ENCODE assay signal across 9 cellular contexts in genomic region chr4:114598191-114599121, GRCh38. TPM values are rescaled to one million over a fixed set of nuclear protein-coding genes. Genes with fewer than 3 reads are reported as not detected.
DNase-seq lines count a peak whose midpoint lies in the region; TF ChIP-seq lines count a peak whose summit lies in the region.
"Had no signal": no experiment of that assay in that cellular context is flagged by ENCODE, and none has a peak within 500 bp of the region (broad histone marks: within the 10 kb centered on the region; RNA-seq: fewer than 3 reads in every experiment).

Gene UGT8 (plus strand): TSS chr4:114598807. CDS start chr4:114622881, 24,074 bp downstream.

- H3K9me3 ChIP-seq in HUES48 (ENCODE audit: control insufficient read depth, insufficient read depth, low read length), result peaks cover 20% of the 10 kb centered on the region
- H3K9me3 ChIP-seq in breast epithelium, result no peaks in the 10 kb centered on the region
- no peaks in the 10 kb centered on the region for H3K9me3 ChIP-seq in smooth muscle cell (replicated peaks; ENCODE audit: low read depth)

- intact Hi-C loops in breast epithelium (cut with DNase I; ENCODE audit: low total_unique reads), result loop anchor here (5.0 kb wide), 1 partner anchor 651 kb away; no protein-coding TSS in a partner anchor

- H3K36me3 ChIP-seq in HUES48 (ENCODE audit: control insufficient read depth, insufficient read depth, low read length), result no peaks in the 10 kb centered on the region
- H3K36me3 ChIP-seq in breast epithelium, result no peaks in the 10 kb centered on the region
- no peaks in the 10 kb centered on the region for H3K36me3 ChIP-seq in smooth muscle cell (ENCODE audit: low read depth)

- H3K27ac ChIP-seq in HUES48 (ENCODE audit: low read depth, low read length), result peak within 1 kb of the TSS; percentile 30
- peak within 1 kb of the TSS; percentile 79 to 80 for H3K27ac ChIP-seq in breast epithelium
- no peak within 1 kb of the TSS for H3K27ac ChIP-seq in smooth muscle cell (ENCODE audit: low read depth)

- H3K27me3 ChIP-seq in HUES48 (ENCODE audit: control insufficient read depth, insufficient read depth, low read length) (peaks cover 5% of the 10 kb centered on the region; the same call in 1 of the 2 replicates), breast epithelium (peaks cover 0 to 5% of the 10 kb centered on the region in 2 donors), smooth muscle cell (ENCODE audit: low read depth) (peaks cover 68% of the 10 kb centered on the region)

- H3F3A ChIP-seq in smooth muscle cell (ENCODE audit: low read depth), result no peaks in the 10 kb centered on the region

- no peaks in the 10 kb centered on the region for H4K20me1 ChIP-seq in smooth muscle cell (ENCODE audit: low read depth)

- no peaks in the 10 kb centered on the region for H3K79me2 ChIP-seq in smooth muscle cell (ENCODE audit: low read depth)

- H3K4me3 ChIP-seq in HUES48 (ENCODE audit: low read depth, low read length) (peak within 1 kb of the TSS; percentile 86), breast epithelium (peak within 1 kb of the TSS; percentile 41 to 77 (median 65)), smooth muscle cell (peak within 1 kb of the TSS; percentile 61)

- no peak for TF ChIP-seq POLR2A in breast epithelium (IDR thresholded peaks at IDR 0.05)

- peak within 1 kb of the TSS; percentile 50 for H3K9ac ChIP-seq in HUES48 (ENCODE audit: low read depth, low read length)
- H3K9ac ChIP-seq in smooth muscle cell (ENCODE audit: low read depth), result no peak within 1 kb of the TSS

- H3K4me2 ChIP-seq in smooth muscle cell, result peak within 1 kb of the TSS; percentile 92

- WGBS in smooth muscle cell (ENCODE audit: low lambda C conversion rate), result under 1% methylated on average over 69 of the region's 84 CpGs

- H3K4me1 ChIP-seq in HUES48 (ENCODE audit: control insufficient read depth, insufficient read depth, low read length) (peaks cover 19% of the 10 kb centered on the region), breast epithelium (no peaks in the 10 kb centered on the region), smooth muscle cell (ENCODE audit: low read depth) (peaks cover 3% of the 10 kb centered on the region)

- DNase-seq in COR-L47 (lab: John Stamatoyannopoulos, UW), result peak; percentile 89
- DNase-seq in GM20000 (ENCODE audit: low spot score), result peak; percentile 32
- DNase-seq in SHP77 (lab: John Stamatoyannopoulos, UW), result peak; percentile 34 to 70
- DNase-seq in breast epithelium (ENCODE audit: low spot score in 2 of 2), result peak in 1 of 2 donors; percentile 30
- DNase-seq in islet precursor cell, result peak; percentile 81
- no peak for DNase-seq in smooth muscle cell (lab: John Stamatoyannopoulos, UW; ENCODE audit: unreplicated experiment)
- no peak for DNase-seq in DMS114 treated with DMSO at 0.1 percent for 48 hours (lab: John Stamatoyannopoulos, UW; ENCODE audit: unreplicated experiment)

- TF ChIP-seq CTCF in GM20000 (IDR thresholded peaks at IDR 0.05; ENCODE audit: extremely low read depth, missing control alignments) (no peak), breast epithelium (IDR thresholded peaks at IDR 0.05) (no peak), smooth muscle cell (IDR thresholded peaks at IDR 0.05; ENCODE audit: borderline replicate concordance, insufficient read depth, poor library complexity, severe bottlenecking) (no peak)

- peak within 1 kb of the TSS; percentile 45 for H2AFZ ChIP-seq in smooth muscle cell (ENCODE audit: low read depth)

RNA-seq across cellular contexts. Expression of gene UGT8, which starts in this region (rescaled TPM):
- total RNA-seq in breast epithelium, result 10 to 100 TPM in 1 of 3 donors, 1 to 10 TPM in 1, under 1 TPM in 1; 0.16 to 14.9 (median 3.9) TPM
- 0.09 TPM in 1 of 2 replicates, not detected in the other for total RNA-seq in smooth muscle cell
- not detected in 2 replicates for polyA plus RNA-seq in smooth muscle cell
- total RNA-seq: T-helper 1 cell treated with Interleukin-12 subunit alpha and Interleukin-12 subunit beta and Interleukin-4 antibody, amounts not matched to agents 30 ng/mL and 1 ng/mL, for 36 hours had no signal

Comparison
In these comparisons a context has a peak if more than half of its experiments do, and no peak if none do; other contexts are left out.
1. DNase-seq: peak in COR-L47 (single experiment), GM20000 (single experiment), SHP77 (2 of 2) and islet precursor cell (single experiment); none in smooth muscle cell (single experiment) and DMS114 treated with DMSO at 0.1 percent for 48 hours (single experiment).
2. Peak in every context shown above with its lines, with median percentiles within 50 percentile points of each other: H3K4me3 ChIP-seq.